Comparison of ENCODE assay signal across 2 cellular contexts in the genomic region with DNA sequence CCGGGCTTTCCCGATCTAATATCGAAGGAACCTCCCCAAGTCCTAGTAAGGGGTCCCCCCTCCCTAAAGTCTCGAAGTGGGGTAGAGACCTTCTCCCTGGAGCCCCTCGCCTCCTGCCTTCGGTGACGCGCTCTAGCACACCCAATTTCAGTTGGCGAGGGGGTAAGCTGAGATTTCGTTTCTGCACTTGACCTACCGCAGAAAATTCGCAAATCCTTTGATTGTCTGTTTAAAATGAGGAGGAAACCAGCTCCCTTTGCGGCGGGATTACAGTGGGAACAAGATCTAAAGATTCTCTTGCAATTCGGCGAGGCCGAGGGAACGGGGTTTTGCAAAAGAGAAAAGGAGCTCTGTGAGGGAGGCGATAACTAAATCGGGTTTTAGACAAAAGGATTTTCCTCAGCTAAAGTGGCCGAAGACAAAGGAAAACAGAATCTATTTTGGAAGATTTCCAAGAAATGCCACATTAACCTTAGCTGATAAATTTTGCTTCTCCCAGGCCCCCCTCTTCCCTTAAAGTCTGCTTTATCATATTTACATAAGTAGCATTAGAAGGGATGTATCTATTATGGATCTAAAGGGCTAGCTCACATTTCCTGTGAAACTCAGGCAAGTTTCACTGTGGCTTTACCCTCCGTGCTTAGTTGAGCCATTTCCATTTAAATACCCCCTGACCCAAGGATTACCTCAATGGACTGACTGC.
TF ChIP-seq lines count a peak whose summit lies in the region.

No MANE protein-coding gene starts in this region.

TF ChIP-seq in SK-N-SH, 30 proteins besides CTCF, POLR2A, EP300 and RAD21 (continued from another document):
- TF ChIP-seq, protein P1, sequence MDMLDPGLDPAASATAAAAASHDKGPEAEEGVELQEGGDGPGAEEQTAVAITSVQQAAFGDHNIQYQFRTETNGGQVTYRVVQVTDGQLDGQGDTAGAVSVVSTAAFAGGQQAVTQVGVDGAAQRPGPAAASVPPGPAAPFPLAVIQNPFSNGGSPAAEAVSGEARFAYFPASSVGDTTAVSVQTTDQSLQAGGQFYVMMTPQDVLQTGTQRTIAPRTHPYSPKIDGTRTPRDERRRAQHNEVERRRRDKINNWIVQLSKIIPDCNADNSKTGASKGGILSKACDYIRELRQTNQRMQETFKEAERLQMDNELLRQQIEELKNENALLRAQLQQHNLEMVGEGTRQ (IDR thresholded peaks at IDR 0.05; ENCODE audit: borderline replicate concordance, low read depth, low read length), result no peak
- no peak for TF ChIP-seq RCOR1 (IDR thresholded peaks at IDR 0.05; ENCODE audit: low read length)
- TF ChIP-seq RFX5 (IDR thresholded peaks at IDR 0.05; ENCODE audit: low read length), result no peak
- no peak for TF ChIP-seq TAF1 (IDR thresholded peaks at IDR 0.05; ENCODE audit: borderline replicate concordance, low read depth, low read length)
- TF ChIP-seq YY1 (IDR thresholded peaks at IDR 0.05; ENCODE audit: low read depth), result no peak

TF ChIP-seq in SK-N-SH treated with all-trans-retinoic acid at 6 μM for 48 hours, 23 proteins besides CTCF, POLR2A, EP300 and RAD21 (continued from another document):
- TF ChIP-seq, protein P2, sequence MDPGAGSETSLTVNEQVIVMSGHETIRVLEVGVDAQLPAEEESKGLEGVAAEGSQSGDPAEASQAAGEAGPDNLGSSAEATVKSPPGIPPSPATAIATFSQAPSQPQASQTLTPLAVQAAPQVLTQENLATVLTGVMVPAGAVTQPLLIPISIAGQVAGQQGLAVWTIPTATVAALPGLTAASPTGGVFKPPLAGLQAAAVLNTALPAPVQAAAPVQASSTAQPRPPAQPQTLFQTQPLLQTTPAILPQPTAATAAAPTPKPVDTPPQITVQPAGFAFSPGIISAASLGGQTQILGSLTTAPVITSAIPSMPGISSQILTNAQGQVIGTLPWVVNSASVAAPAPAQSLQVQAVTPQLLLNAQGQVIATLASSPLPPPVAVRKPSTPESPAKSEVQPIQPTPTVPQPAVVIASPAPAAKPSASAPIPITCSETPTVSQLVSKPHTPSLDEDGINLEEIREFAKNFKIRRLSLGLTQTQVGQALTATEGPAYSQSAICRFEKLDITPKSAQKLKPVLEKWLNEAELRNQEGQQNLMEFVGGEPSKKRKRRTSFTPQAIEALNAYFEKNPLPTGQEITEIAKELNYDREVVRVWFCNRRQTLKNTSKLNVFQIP (CRISPR knock-in tag; IDR thresholded peaks at IDR 0.05; ENCODE audit: borderline replicate concordance, low read depth), result no peak
- TF ChIP-seq, protein P3, sequence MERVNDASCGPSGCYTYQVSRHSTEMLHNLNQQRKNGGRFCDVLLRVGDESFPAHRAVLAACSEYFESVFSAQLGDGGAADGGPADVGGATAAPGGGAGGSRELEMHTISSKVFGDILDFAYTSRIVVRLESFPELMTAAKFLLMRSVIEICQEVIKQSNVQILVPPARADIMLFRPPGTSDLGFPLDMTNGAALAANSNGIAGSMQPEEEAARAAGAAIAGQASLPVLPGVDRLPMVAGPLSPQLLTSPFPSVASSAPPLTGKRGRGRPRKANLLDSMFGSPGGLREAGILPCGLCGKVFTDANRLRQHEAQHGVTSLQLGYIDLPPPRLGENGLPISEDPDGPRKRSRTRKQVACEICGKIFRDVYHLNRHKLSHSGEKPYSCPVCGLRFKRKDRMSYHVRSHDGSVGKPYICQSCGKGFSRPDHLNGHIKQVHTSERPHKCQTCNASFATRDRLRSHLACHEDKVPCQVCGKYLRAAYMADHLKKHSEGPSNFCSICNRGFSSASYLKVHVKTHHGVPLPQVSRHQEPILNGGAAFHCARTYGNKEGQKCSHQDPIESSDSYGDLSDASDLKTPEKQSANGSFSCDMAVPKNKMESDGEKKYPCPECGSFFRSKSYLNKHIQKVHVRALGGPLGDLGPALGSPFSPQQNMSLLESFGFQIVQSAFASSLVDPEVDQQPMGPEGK (CRISPR knock-in tag; IDR thresholded peaks at IDR 0.05; ENCODE audit: borderline replicate concordance), result no peak
- TF ChIP-seq GLIS3 (CRISPR knock-in tag; IDR thresholded peaks at IDR 0.05), result no peak
- no peak for TF ChIP-seq SNAI2 (CRISPR knock-in tag; IDR thresholded peaks at IDR 0.05)
- TF ChIP-seq OSR1 (CRISPR knock-in tag; IDR thresholded peaks at IDR 0.05), result no peak
- no peak for TF ChIP-seq ZC3H10 (CRISPR knock-in tag; IDR thresholded peaks at IDR 0.05)
- TF ChIP-seq PPARA (CRISPR knock-in tag; IDR thresholded peaks at IDR 0.05; ENCODE audit: borderline replicate concordance), result no peak
- TF ChIP-seq ARNTL (CRISPR knock-in tag; IDR thresholded peaks at IDR 0.05; ENCODE audit: borderline replicate concordance, low read depth), result no peak
- no peak for TF ChIP-seq ZFP30 (CRISPR knock-in tag; IDR thresholded peaks at IDR 0.05)
- no peak for TF ChIP-seq ZNF565 (CRISPR knock-in tag; conservative IDR thresholded peaks at IDR 0.05; ENCODE audit: low read depth)
- no peak for TF ChIP-seq ZNF70 (CRISPR knock-in tag; IDR thresholded peaks at IDR 0.05)
- no peak for TF ChIP-seq RARB (CRISPR knock-in tag; IDR thresholded peaks at IDR 0.05)
- TF ChIP-seq, protein P4, sequence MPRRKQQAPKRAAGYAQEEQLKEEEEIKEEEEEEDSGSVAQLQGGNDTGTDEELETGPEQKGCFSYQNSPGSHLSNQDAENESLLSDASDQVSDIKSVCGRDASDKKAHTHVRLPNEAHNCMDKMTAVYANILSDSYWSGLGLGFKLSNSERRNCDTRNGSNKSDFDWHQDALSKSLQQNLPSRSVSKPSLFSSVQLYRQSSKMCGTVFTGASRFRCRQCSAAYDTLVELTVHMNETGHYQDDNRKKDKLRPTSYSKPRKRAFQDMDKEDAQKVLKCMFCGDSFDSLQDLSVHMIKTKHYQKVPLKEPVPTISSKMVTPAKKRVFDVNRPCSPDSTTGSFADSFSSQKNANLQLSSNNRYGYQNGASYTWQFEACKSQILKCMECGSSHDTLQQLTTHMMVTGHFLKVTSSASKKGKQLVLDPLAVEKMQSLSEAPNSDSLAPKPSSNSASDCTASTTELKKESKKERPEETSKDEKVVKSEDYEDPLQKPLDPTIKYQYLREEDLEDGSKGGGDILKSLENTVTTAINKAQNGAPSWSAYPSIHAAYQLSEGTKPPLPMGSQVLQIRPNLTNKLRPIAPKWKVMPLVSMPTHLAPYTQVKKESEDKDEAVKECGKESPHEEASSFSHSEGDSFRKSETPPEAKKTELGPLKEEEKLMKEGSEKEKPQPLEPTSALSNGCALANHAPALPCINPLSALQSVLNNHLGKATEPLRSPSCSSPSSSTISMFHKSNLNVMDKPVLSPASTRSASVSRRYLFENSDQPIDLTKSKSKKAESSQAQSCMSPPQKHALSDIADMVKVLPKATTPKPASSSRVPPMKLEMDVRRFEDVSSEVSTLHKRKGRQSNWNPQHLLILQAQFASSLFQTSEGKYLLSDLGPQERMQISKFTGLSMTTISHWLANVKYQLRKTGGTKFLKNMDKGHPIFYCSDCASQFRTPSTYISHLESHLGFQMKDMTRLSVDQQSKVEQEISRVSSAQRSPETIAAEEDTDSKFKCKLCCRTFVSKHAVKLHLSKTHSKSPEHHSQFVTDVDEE (CRISPR knock-in tag; IDR thresholded peaks at IDR 0.05), result no peak
